25 cellular contexts compared by ENCODE assay signal in the genomic region with DNA sequence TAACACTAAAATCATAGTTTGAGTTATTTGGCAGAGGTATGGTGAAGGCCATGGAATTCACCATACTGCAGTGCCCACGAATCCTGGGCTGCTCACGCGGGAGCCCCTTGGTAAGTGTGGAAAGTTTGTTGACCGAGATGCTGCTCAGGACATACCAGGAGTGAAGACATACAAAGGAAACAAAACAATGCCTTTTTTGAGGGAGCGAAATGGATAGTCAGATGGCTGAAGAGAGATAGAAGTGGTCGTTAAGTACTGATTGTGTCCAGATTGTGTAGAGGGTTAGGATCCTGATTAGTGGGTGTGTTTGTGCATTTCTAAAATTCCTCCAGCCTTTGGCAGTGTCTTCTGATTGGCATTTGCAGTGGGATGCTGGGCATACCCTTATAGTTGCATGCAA.
"Had no signal": no experiment of that assay in that cellular context is flagged by ENCODE, and none has a peak within 500 bp of the region (broad histone marks: within the 10 kb centered on the region; RNA-seq: fewer than 3 reads in every experiment).

No MANE protein-coding gene starts in this region.

- H3K27ac ChIP-seq: HL-60, KMS-11, RWPE1 had no signal

- H3K27ac Mint-ChIP-seq: IgD-negative memory B cell had no signal

- H3K9me2 ChIP-seq: SK-N-SH had no signal

- H3K9ac ChIP-seq: KMS-11, SK-N-SH had no signal

- H3K4me2 ChIP-seq: KMS-11, SK-N-SH had no signal

- ATAC-seq: K562, Panc1, PC-3 had no signal

- H3K9me3 ChIP-seq: SK-N-SH had no signal

- H3K4me1 Mint-ChIP-seq: IgD-negative memory B cell had no signal

- H3K27me3 Mint-ChIP-seq: IgD-negative memory B cell had no signal

- H3K9me3 Mint-ChIP-seq: IgD-negative memory B cell had no signal

- H3K4me3 Mint-ChIP-seq: IgD-negative memory B cell had no signal

- DNase-seq: MV-4-11, NCI-H1048, NCI-H1105, NCI-H1417, NCI-H1436 treated with DMSO at 0.1 percent for 48 hours, NCI-H1694, NCI-H187 treated with DMSO at 0.1 percent for 48 hours, NCI-H2029 treated with DMSO at 0.1 percent for 48 hours, NCI-H2171, NCI-H226, NCI-H446, NCI-H510A, NCI-H524 treated with DMSO at 0.1 percent for 48 hours, NCI-H69, NCI-H774, PC-3, SHP77, SK-N-SH, SW 1271 had no signal

- H3K4me3 ChIP-seq: K562 had no signal
